Comparison of ENCODE assay signal across 28 cellular contexts in genomic region chr5:113935453-113935852, GRCh38.
"Had no signal": no experiment of that assay in that cellular context is flagged by ENCODE, and none has a peak within 500 bp of the region (broad histone marks: within the 10 kb centered on the region; RNA-seq: fewer than 3 reads in every experiment).

No MANE protein-coding gene starts in this region.

- H3K4me3 ChIP-seq: colonic mucosa, coronary artery, dorsolateral prefrontal cortex, esophagus muscularis mucosa, esophagus squamous epithelium, gastrocnemius medialis, gastroesophageal sphincter, heart left ventricle, heart right ventricle had no signal

- H3K36me3 ChIP-seq: colonic mucosa, esophagus muscularis mucosa, esophagus squamous epithelium, gastrocnemius medialis, gastroesophageal sphincter, heart left ventricle, heart right ventricle had no signal

- H3K9me3 ChIP-seq: colonic mucosa, esophagus muscularis mucosa, esophagus squamous epithelium, gastrocnemius medialis, gastroesophageal sphincter, heart left ventricle, heart right ventricle had no signal

- H3K27me3 ChIP-seq: colonic mucosa, dorsolateral prefrontal cortex, esophagus muscularis mucosa, esophagus squamous epithelium, foreskin keratinocyte, gastrocnemius medialis, gastroesophageal sphincter, heart left ventricle, heart right ventricle had no signal

- FAIRE-seq: colon, endometrium, endothelial cell of umbilical vein, frontal cortex had no signal

- DNase-seq: colonic mucosa; cortex of kidney; dermis blood vessel endothelial cell; dorsolateral prefrontal cortex; effector CD4-positive, alpha-beta T cell; effector CD8-positive, alpha-beta T cell; effector memory CD4-positive, alpha-beta T cell; effector memory CD8-positive, alpha-beta T cell; endodermal cell; erythroblast; esophagus squamous epithelium; foreskin fibroblast; foreskin keratinocyte; foreskin melanocyte; gastrocnemius medialis; glutamatergic neuron; head of caudate nucleus; heart left ventricle; heart right ventricle had no signal

- H3K4me1 ChIP-seq: colonic mucosa, esophagus muscularis mucosa, esophagus squamous epithelium, foreskin keratinocyte, gastrocnemius medialis, gastroesophageal sphincter, heart left ventricle, heart right ventricle had no signal

- ATAC-seq: effector memory CD8-positive, alpha-beta T cell; esophagus mucosa; foreskin keratinocyte; gastrocnemius medialis; gastroesophageal sphincter; heart left ventricle; heart right ventricle had no signal

- H3K27ac ChIP-seq: colonic mucosa, coronary artery, dorsolateral prefrontal cortex, epithelial cell of prostate, esophagus muscularis mucosa, esophagus squamous epithelium, foreskin keratinocyte, gastrocnemius medialis, gastroesophageal sphincter, heart left ventricle, heart right ventricle had no signal
